Comparison of ENCODE assay signal across 20 cellular contexts in the genomic region with DNA sequence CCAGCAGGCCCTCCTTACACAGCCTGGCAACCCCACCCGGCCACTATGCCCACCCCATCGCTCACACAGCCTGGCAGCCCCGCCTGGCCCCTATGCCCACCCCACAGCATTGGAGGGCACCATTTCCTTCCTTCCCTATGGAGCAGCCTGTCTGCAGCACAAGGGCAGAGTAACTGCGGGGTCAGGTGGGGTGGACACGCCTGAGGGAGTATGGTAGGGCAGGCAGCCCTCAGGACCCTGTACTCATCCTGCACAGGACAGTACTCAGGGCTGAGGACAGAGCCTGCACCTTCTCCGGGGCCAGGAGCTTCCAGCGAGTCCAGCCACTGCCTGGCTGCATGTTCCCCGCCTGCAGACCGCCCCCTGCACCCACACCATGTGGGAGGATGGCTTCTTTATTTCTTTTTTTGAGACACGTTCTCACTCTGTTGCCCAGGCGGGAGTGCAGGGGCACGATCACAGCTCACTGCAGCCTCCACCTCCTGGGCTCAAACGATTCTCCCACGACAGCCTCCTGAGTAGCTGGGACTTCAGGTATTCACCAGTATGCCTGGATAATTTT. TPM values are rescaled to one million over a fixed set of nuclear protein-coding genes. Genes with fewer than 3 reads are reported as not detected.
DNase-seq lines count a peak whose midpoint lies in the region; ATAC-seq and TF ChIP-seq lines count a peak whose summit lies in the region.
"Had no signal": no experiment of that assay in that cellular context is flagged by ENCODE, and none has a peak within 500 bp of the region (broad histone marks: within the 10 kb centered on the region; RNA-seq: fewer than 3 reads in every experiment).

No MANE protein-coding gene starts in this region.

- TF ChIP-seq POLR2A in testis (IDR thresholded peaks at IDR 0.05), result no peak

- no peak overlapping the region for H3K23ac ChIP-seq in mesendoderm (ENCODE audit: low read length)

- WGBS in mesendoderm (ENCODE audit: extremely low coverage, insufficient coverage, low lambda C conversion rate), result no CpG with 5 or more reads among the region's 14 CpGs
- WGBS in testis, 2 donors, result 74 to 84% methylated on average over 14 of the region's 14 CpGs

- H3K56ac ChIP-seq in mesendoderm (ENCODE audit: low read length), result peak overlapping the region; percentile 47

- H3K4me2 ChIP-seq in mesendoderm (ENCODE audit: low read length), result no peak overlapping the region
- H3K4me2 ChIP-seq: KMS-11 had no signal

- no peaks in the 10 kb centered on the region for H3K27me3 ChIP-seq in mesendoderm (ENCODE audit: insufficient read depth, low read length, poor library complexity)
- H3K27me3 ChIP-seq in testis, result no peaks in the 10 kb centered on the region
- H3K27me3 ChIP-seq: neutrophil, upper lobe of left lung had no signal

- no peak overlapping the region for H2AK5ac ChIP-seq in mesendoderm (ENCODE audit: low read length)

- no peak overlapping the region for H2BK120ac ChIP-seq in mesendoderm (ENCODE audit: low read depth, low read length)

- H3K27me3 Mint-ChIP-seq in natural killer cell treated with Interleukin-12 subunit alpha and Interleukin-12 subunit beta and Interleukin-15 and Interleukin-18, amount 100 ng/mL, for 72 hours, result no peaks in the 10 kb centered on the region
- H3K27me3 Mint-ChIP-seq in natural killer cell (ENCODE audit: low read depth in 2 of 2), result peaks cover 0 to 2% of the 10 kb centered on the region in 2 donors
- H3K27me3 Mint-ChIP-seq in brain, result no peaks in the 10 kb centered on the region
- no peaks in the 10 kb centered on the region for H3K27me3 Mint-ChIP-seq in activated CD4-positive, alpha-beta T cell treated with anti-CD3 and anti-CD28 coated beads, Interleukin-2, amount 10 ng/mL, durations not matched to agents 24 days and 14 days
- H3K27me3 Mint-ChIP-seq: activated CD4-positive, alpha-beta T cell treated with anti-CD3 and anti-CD28 coated beads, Interleukin-2, amount 10 ng/mL, durations not matched to agents 7 days and 5 days; progenitor cell of endocrine pancreas had no signal

- no peak overlapping the region for H2BK5ac ChIP-seq in mesendoderm (ENCODE audit: low read length)

- no peaks in the 10 kb centered on the region for H3K36me3 Mint-ChIP-seq in natural killer cell treated with Interleukin-12 subunit alpha and Interleukin-12 subunit beta and Interleukin-15 and Interleukin-18, amount 100 ng/mL, for 72 hours
- no peaks in the 10 kb centered on the region for H3K36me3 Mint-ChIP-seq in natural killer cell
- peaks cover 12% of the 10 kb centered on the region for H3K36me3 Mint-ChIP-seq in brain
- H3K36me3 Mint-ChIP-seq in stimulated activated effector memory CD8-positive, alpha-beta T cell treated with anti-CD3 and anti-CD28 coated beads, Interleukin-12 subunit alpha, Interleukin-12 subunit beta, amount 100 ng/mL, for 72 hours, result no peaks in the 10 kb centered on the region
- no peaks in the 10 kb centered on the region for H3K36me3 Mint-ChIP-seq in activated CD4-positive, alpha-beta T cell treated with anti-CD3 and anti-CD28 coated beads, Interleukin-2, amount 10 ng/mL, durations not matched to agents 24 days and 14 days (ENCODE audit: low read depth)

- TF ChIP-seq CTCF in natural killer cell (IDR thresholded peaks at IDR 0.05), result no peak
- no peak for TF ChIP-seq CTCF in brain (conservative IDR thresholded peaks at IDR 0.05)
- TF ChIP-seq CTCF in testis (IDR thresholded peaks at IDR 0.05), result no peak

- DNase-seq in natural killer cell treated with Interleukin-12 subunit alpha and Interleukin-12 subunit beta and Interleukin-15 and Interleukin-18, amount 100 ng/mL, for 72 hours (ENCODE audit: low spot score), result no peak
- no peak for DNase-seq in natural killer cell
- DNase-seq in mesendoderm, result no peak
- DNase-seq in testis, result peak; percentile 26
- no peak for DNase-seq in stimulated activated effector memory CD8-positive, alpha-beta T cell treated with anti-CD3 and anti-CD28 coated beads, Interleukin-12 subunit alpha, Interleukin-12 subunit beta, amount 100 ng/mL, for 72 hours (ENCODE audit: low spot score in 2 of 2)
- DNase-seq in activated CD4-positive, alpha-beta T cell treated with anti-CD3 and anti-CD28 coated beads, Interleukin-2, amount 10 ng/mL, durations not matched to agents 24 days and 14 days, result no peak
- DNase-seq: activated CD4-positive, alpha-beta T cell treated with anti-CD3 and anti-CD28 coated beads, Interleukin-2, amount 10 ng/mL, durations not matched to agents 7 days and 5 days; activated naive CD4-positive, alpha-beta T cell; activated T-cell treated with anti-CD3 and anti-CD28 coated beads, Interleukin-2, amount 50 U/mL, for 72 hours; MM.1S; NCI-H2227 treated with DMSO at 0.1 percent for 48 hours had no signal

- no peak overlapping the region for H3K9ac ChIP-seq in mesendoderm (ENCODE audit: low read length)
- H3K9ac ChIP-seq: KMS-11 had no signal

- H3K18ac ChIP-seq in mesendoderm (ENCODE audit: low read length), result no peak overlapping the region

- no peak overlapping the region for H4K8ac ChIP-seq in mesendoderm (ENCODE audit: low read depth, low read length)

- H3K9me3 ChIP-seq in testis, result no peaks in the 10 kb centered on the region
- H3K9me3 ChIP-seq: neutrophil, upper lobe of left lung had no signal

- no peaks in the 10 kb centered on the region for H3K79me2 ChIP-seq in mesendoderm (ENCODE audit: control insufficient read depth, insufficient read depth, low read length)

- H3K27ac ChIP-seq in mesendoderm (ENCODE audit: low read depth, low read length) (no peak overlapping the region), testis (no peak overlapping the region)
- H3K27ac ChIP-seq: epithelial cell of prostate, KMS-11, neutrophil, WERI-Rb-1 had no signal

- no peak overlapping the region for H3K4ac ChIP-seq in mesendoderm (ENCODE audit: low read depth, low read length)

- H3K27ac Mint-ChIP-seq in natural killer cell treated with Interleukin-12 subunit alpha and Interleukin-12 subunit beta and Interleukin-15 and Interleukin-18, amount 100 ng/mL, for 72 hours, result no peak overlapping the region
- no peak overlapping the region for H3K27ac Mint-ChIP-seq in natural killer cell
- H3K27ac Mint-ChIP-seq in brain, result peak overlapping the region in 3 of 5 experiments; percentile 1 to 90 (median 71)
- no peak overlapping the region for H3K27ac Mint-ChIP-seq in stimulated activated effector memory CD8-positive, alpha-beta T cell treated with anti-CD3 and anti-CD28 coated beads, Interleukin-12 subunit alpha, Interleukin-12 subunit beta, amount 100 ng/mL, for 72 hours
- no peak overlapping the region for H3K27ac Mint-ChIP-seq in activated CD4-positive, alpha-beta T cell treated with anti-CD3 and anti-CD28 coated beads, Interleukin-2, amount 10 ng/mL, durations not matched to agents 24 days and 14 days
- H3K27ac Mint-ChIP-seq: activated CD4-positive, alpha-beta T cell treated with anti-CD3 and anti-CD28 coated beads, Interleukin-2, amount 10 ng/mL, durations not matched to agents 7 days and 5 days; activated T-cell treated with anti-CD3 and anti-CD28 coated beads, Interleukin-2, amount 50 U/mL, for 72 hours had no signal

- no peak overlapping the region for H2BK15ac ChIP-seq in mesendoderm (replicated peaks; ENCODE audit: low read depth)

- H3K4me3 ChIP-seq in mesendoderm (ENCODE audit: low read length) (no peak overlapping the region), testis (no peak overlapping the region)
- H3K4me3 ChIP-seq: lung, upper lobe of left lung had no signal

- no peak overlapping the region for H4K5ac ChIP-seq in mesendoderm (ENCODE audit: low read length)

- H3K36me3 ChIP-seq in mesendoderm (ENCODE audit: control insufficient read depth, insufficient read depth, low read length) (no peaks in the 10 kb centered on the region), testis (ENCODE audit: low read depth, missing control alignments) (no peaks in the 10 kb centered on the region)
- H3K36me3 ChIP-seq: neutrophil, upper lobe of left lung had no signal

- H3K4me3 Mint-ChIP-seq in natural killer cell treated with Interleukin-12 subunit alpha and Interleukin-12 subunit beta and Interleukin-15 and Interleukin-18, amount 100 ng/mL, for 72 hours, result no peak overlapping the region
- H3K4me3 Mint-ChIP-seq in natural killer cell (no peak overlapping the region), brain (no peak overlapping the region)
- H3K4me3 Mint-ChIP-seq in stimulated activated effector memory CD8-positive, alpha-beta T cell treated with anti-CD3 and anti-CD28 coated beads, Interleukin-12 subunit alpha, Interleukin-12 subunit beta, amount 100 ng/mL, for 72 hours, result no peak overlapping the region
- H3K4me3 Mint-ChIP-seq in activated CD4-positive, alpha-beta T cell treated with anti-CD3 and anti-CD28 coated beads, Interleukin-2, amount 10 ng/mL, durations not matched to agents 24 days and 14 days, result no peak overlapping the region
- H3K4me3 Mint-ChIP-seq: activated CD4-positive, alpha-beta T cell treated with anti-CD3 and anti-CD28 coated beads, Interleukin-2, amount 10 ng/mL, durations not matched to agents 7 days and 5 days; activated T-cell treated with anti-CD3 and anti-CD28 coated beads, Interleukin-2, amount 50 U/mL, for 72 hours had no signal

- H3K4me1 ChIP-seq in mesendoderm (ENCODE audit: control insufficient read depth, low read depth, low read length) (peaks cover 12% of the 10 kb centered on the region), testis (peaks cover 13% of the 10 kb centered on the region)

- ATAC-seq in natural killer cell treated with Interleukin-12 subunit alpha and Interleukin-12 subunit beta and Interleukin-15 and Interleukin-18, amount 100 ng/mL, for 72 hours, result peak; percentile 24 to 25
- no peak for ATAC-seq in natural killer cell
- no peak for ATAC-seq in HG03135 (IDR thresholded peaks at IDR 0.05; ENCODE audit: unreplicated experiment)
- ATAC-seq in stimulated activated effector memory CD8-positive, alpha-beta T cell treated with anti-CD3 and anti-CD28 coated beads, Interleukin-12 subunit alpha, Interleukin-12 subunit beta, amount 100 ng/mL, for 72 hours, result no peak
- ATAC-seq: activated T-cell treated with anti-CD3 and anti-CD28 coated beads, Interleukin-2, amount 50 U/mL, for 72 hours had no signal

- no peaks in the 10 kb centered on the region for H3K4me1 Mint-ChIP-seq in natural killer cell treated with Interleukin-12 subunit alpha and Interleukin-12 subunit beta and Interleukin-15 and Interleukin-18, amount 100 ng/mL, for 72 hours (ENCODE audit: low read depth in 2 of 2)
- no peaks in the 10 kb centered on the region for H3K4me1 Mint-ChIP-seq in natural killer cell
- H3K4me1 Mint-ChIP-seq in brain, result peaks cover 49% of the 10 kb centered on the region
- H3K4me1 Mint-ChIP-seq in stimulated activated effector memory CD8-positive, alpha-beta T cell treated with anti-CD3 and anti-CD28 coated beads, Interleukin-12 subunit alpha, Interleukin-12 subunit beta, amount 100 ng/mL, for 72 hours, result no peaks in the 10 kb centered on the region
- no peaks in the 10 kb centered on the region for H3K4me1 Mint-ChIP-seq in activated CD4-positive, alpha-beta T cell treated with anti-CD3 and anti-CD28 coated beads, Interleukin-2, amount 10 ng/mL, durations not matched to agents 24 days and 14 days
- H3K4me1 Mint-ChIP-seq: activated CD4-positive, alpha-beta T cell treated with anti-CD3 and anti-CD28 coated beads, Interleukin-2, amount 10 ng/mL, durations not matched to agents 7 days and 5 days had no signal

- no peaks in the 10 kb centered on the region for H3K9me3 Mint-ChIP-seq in natural killer cell treated with Interleukin-12 subunit alpha and Interleukin-12 subunit beta and Interleukin-15 and Interleukin-18, amount 100 ng/mL, for 72 hours
- no peaks in the 10 kb centered on the region for H3K9me3 Mint-ChIP-seq in natural killer cell
- no peaks in the 10 kb centered on the region for H3K9me3 Mint-ChIP-seq in brain
- H3K9me3 Mint-ChIP-seq in stimulated activated effector memory CD8-positive, alpha-beta T cell treated with anti-CD3 and anti-CD28 coated beads, Interleukin-12 subunit alpha, Interleukin-12 subunit beta, amount 100 ng/mL, for 72 hours, result no peaks in the 10 kb centered on the region
- H3K9me3 Mint-ChIP-seq in activated CD4-positive, alpha-beta T cell treated with anti-CD3 and anti-CD28 coated beads, Interleukin-2, amount 10 ng/mL, durations not matched to agents 24 days and 14 days, result no peaks in the 10 kb centered on the region
- H3K9me3 Mint-ChIP-seq: activated CD4-positive, alpha-beta T cell treated with anti-CD3 and anti-CD28 coated beads, Interleukin-2, amount 10 ng/mL, durations not matched to agents 7 days and 5 days; activated T-cell treated with anti-CD3 and anti-CD28 coated beads, Interleukin-2, amount 50 U/mL, for 72 hours had no signal

- H3K79me1 ChIP-seq in mesendoderm (ENCODE audit: low read length), result no peaks in the 10 kb centered on the region

- intact Hi-C loops in natural killer cell (cut with micrococcal nuclease), result no loop called here
- intact Hi-C loops in testis (cut with DNase I; ENCODE audit: low total_unique reads), result no loop called here
- intact Hi-C loops in activated CD4-positive, alpha-beta T cell treated with anti-CD3 and anti-CD28 coated beads, Interleukin-2, amount 10 ng/mL, durations not matched to agents 24 days and 14 days (cut with micrococcal nuclease), result no loop called here

RNA-seq across cellular contexts. Expression of a gene that starts 47.5 kb away (rescaled TPM):
- 1 to 10 TPM; 1.1 to 1.7 TPM for total RNA-seq in natural killer cell treated with Interleukin-12 subunit alpha and Interleukin-12 subunit beta and Interleukin-15 and Interleukin-18, amount 100 ng/mL, for 72 hours
- 1 to 10 TPM; 2.5 to 9.6 (median 4.4) TPM for total RNA-seq in natural killer cell
- polyA plus RNA-seq in brain (ENCODE audit: insufficient read depth, low read depth, low replicate concordance), result 110 TPM
- 5.7 TPM for polyA plus RNA-seq in mesendoderm (2013, experiment 1 of 2)
- 5.1 TPM for polyA plus RNA-seq in mesendoderm (2013, experiment 2 of 2)
- total RNA-seq in testis, result 100 to 1,000 TPM; 103 to 140 TPM
- polyA plus RNA-seq in testis (ENCODE audit: insufficient read depth, low read depth, low replicate concordance), result 55.9 TPM
- total RNA-seq in activated CD4-positive, alpha-beta T cell treated with anti-CD3 and anti-CD28 coated beads, Interleukin-2, amount 10 ng/mL, durations not matched to agents 24 days and 14 days, result 0.86 and 0.95 TPM in 2 replicates

Comparison
In these comparisons a context has a peak if more than half of its experiments do, and no peak if none do; other contexts are left out.
1. ATAC-seq: peak in natural killer cell treated with Interleukin-12 subunit alpha and Interleukin-12 subunit beta and Interleukin-15 and Interleukin-18, amount 100 ng/mL, for 72 hours (2 of 2); none in natural killer cell (0 of 3), HG03135 (single experiment) and stimulated activated effector memory CD8-positive, alpha-beta T cell treated with anti-CD3 and anti-CD28 coated beads, Interleukin-12 subunit alpha, Interleukin-12 subunit beta, amount 100 ng/mL, for 72 hours (single experiment).
2. H3K27ac Mint-ChIP-seq: peak in brain (3 of 5); none in natural killer cell treated with Interleukin-12 subunit alpha and Interleukin-12 subunit beta and Interleukin-15 and Interleukin-18, amount 100 ng/mL, for 72 hours (0 of 2), natural killer cell (0 of 2), stimulated activated effector memory CD8-positive, alpha-beta T cell treated with anti-CD3 and anti-CD28 coated beads, Interleukin-12 subunit alpha, Interleukin-12 subunit beta, amount 100 ng/mL, for 72 hours (single experiment) and activated CD4-positive, alpha-beta T cell treated with anti-CD3 and anti-CD28 coated beads, Interleukin-2, amount 10 ng/mL, durations not matched to agents 24 days and 14 days (single experiment).
3. RNA of a gene that starts 47.5 kb away (total RNA-seq): 103 to 140 TPM in testis; 2.5 to 9.6 TPM in natural killer cell, 1.1 to 1.7 TPM in natural killer cell treated with Interleukin-12 subunit alpha and Interleukin-12 subunit beta and Interleukin-15 and Interleukin-18, amount 100 ng/mL, for 72 hours and 0.86 to 0.95 TPM in activated CD4-positive, alpha-beta T cell treated with anti-CD3 and anti-CD28 coated beads, Interleukin-2, amount 10 ng/mL, durations not matched to agents 24 days and 14 days; every median in the first group is over 4 times any median in the second.